8 cellular contexts compared by ENCODE assay signal in genomic region chr1:224358288-224358687, GRCh38. TPM values are rescaled to one million over a fixed set of nuclear protein-coding genes. Genes with fewer than 3 reads are reported as not detected.
DNase-seq lines count a peak whose midpoint lies in the region; ATAC-seq lines count a peak whose summit lies in the region.

No MANE protein-coding gene starts in this region.

- H3K27me3 ChIP-seq in subcutaneous abdominal adipose tissue (ENCODE audit: control insufficient read depth in 5 of 5, insufficient read depth in 4 of 5, low read length in 5 of 5), result no peaks in the 10 kb centered on the region

- ATAC-seq in activated T-helper 17 cell treated with anti-CD3 and anti-CD28 coated beads, Interleukin-2, amount 50 U/mL, for 72 hours (replicated peaks), result no peak

- no peaks in the 10 kb centered on the region for H3K27me3 Mint-ChIP-seq in activated T-cell treated with anti-CD3 and anti-CD28 coated beads, Interleukin-2, amount 50 U/mL, for 24 hours
- H3K27me3 Mint-ChIP-seq in activated T-helper 17 cell treated with anti-CD3 and anti-CD28 coated beads, Interleukin-2, amount 50 U/mL, for 72 hours, result no peaks in the 10 kb centered on the region

- H3K36me3 Mint-ChIP-seq in activated T-cell treated with anti-CD3 and anti-CD28 coated beads, Interleukin-2, amount 50 U/mL, for 24 hours (ENCODE audit: low read depth), result peaks cover 29% of the 10 kb centered on the region
- peaks cover 24% of the 10 kb centered on the region for H3K36me3 Mint-ChIP-seq in activated T-helper 17 cell treated with anti-CD3 and anti-CD28 coated beads, Interleukin-2, amount 50 U/mL, for 72 hours (ENCODE audit: low read depth)

- no peaks in the 10 kb centered on the region for H3K9me3 Mint-ChIP-seq in activated T-cell treated with anti-CD3 and anti-CD28 coated beads, Interleukin-2, amount 50 U/mL, for 24 hours
- no peaks in the 10 kb centered on the region for H3K9me3 Mint-ChIP-seq in activated T-helper 17 cell treated with anti-CD3 and anti-CD28 coated beads, Interleukin-2, amount 50 U/mL, for 72 hours

- peaks cover 55% of the 10 kb centered on the region for H3K4me1 Mint-ChIP-seq in activated T-cell treated with anti-CD3 and anti-CD28 coated beads, Interleukin-2, amount 50 U/mL, for 24 hours (ENCODE audit: low read depth)
- H3K4me1 Mint-ChIP-seq in activated T-helper 17 cell treated with anti-CD3 and anti-CD28 coated beads, Interleukin-2, amount 50 U/mL, for 72 hours, result peaks cover 12% of the 10 kb centered on the region

- no peak for DNase-seq in activated T-cell treated with anti-CD3 and anti-CD28 coated beads, Interleukin-2, amount 50 U/mL, for 24 hours
- DNase-seq in activated T-cell treated with anti-CD3 and anti-CD28 coated beads for 4 hours (no peak), COLO829 (ENCODE audit: low spot score) (no peak), NCI-H2107 treated with DMSO at 0.1 percent for 48 hours (lab: John Stamatoyannopoulos, UW; ENCODE audit: unreplicated experiment) (no peak), nucleus accumbens (lab: John Stamatoyannopoulos, UW) (no peak)

- peak overlapping the region; percentile 94 for H3K4me3 ChIP-seq in iPS-18c (ENCODE audit: insufficient read depth, low read depth, low read length)
- peak overlapping the region in 1 of 5 donors; percentile 71 for H3K4me3 ChIP-seq in subcutaneous abdominal adipose tissue (ENCODE audit: low read depth in 1 of 5, low read length in 5 of 5)

- peak overlapping the region; percentile 93 for H3K27ac Mint-ChIP-seq in activated T-cell treated with anti-CD3 and anti-CD28 coated beads, Interleukin-2, amount 50 U/mL, for 24 hours
- H3K27ac Mint-ChIP-seq in activated T-helper 17 cell treated with anti-CD3 and anti-CD28 coated beads, Interleukin-2, amount 50 U/mL, for 72 hours, result peak overlapping the region; percentile 90

- no peaks in the 10 kb centered on the region for H3K36me3 ChIP-seq in subcutaneous abdominal adipose tissue (ENCODE audit: control insufficient read depth in 5 of 5, insufficient read depth in 5 of 5, low read length in 5 of 5)

- peak overlapping the region; percentile 84 for H3K4me3 Mint-ChIP-seq in activated T-cell treated with anti-CD3 and anti-CD28 coated beads, Interleukin-2, amount 50 U/mL, for 24 hours
- peak overlapping the region; percentile 90 for H3K4me3 Mint-ChIP-seq in activated T-helper 17 cell treated with anti-CD3 and anti-CD28 coated beads, Interleukin-2, amount 50 U/mL, for 72 hours

- peak overlapping the region in 3 of 5 donors; percentile 16 to 89 (median 87) for H3K9ac ChIP-seq in subcutaneous abdominal adipose tissue (ENCODE audit: low read length in 5 of 5)

- peaks cover 0 to 16% (median 9%) of the 10 kb centered on the region in 5 donors for H3K4me1 ChIP-seq in subcutaneous abdominal adipose tissue (ENCODE audit: control insufficient read depth in 5 of 5, insufficient read depth in 5 of 5, low read length in 5 of 5)

- H3K9me3 ChIP-seq in iPS-18c (ENCODE audit: control insufficient read depth, insufficient read depth, low read length) (no peaks in the 10 kb centered on the region), subcutaneous abdominal adipose tissue (ENCODE audit: control insufficient read depth in 5 of 5, low read length in 5 of 5) (no peaks in the 10 kb centered on the region)

- peak overlapping the region; percentile 92 for H3K27ac ChIP-seq in subcutaneous abdominal adipose tissue (ENCODE audit: low read depth, low read length)

RNA-seq across cellular contexts. Expression of gene CNIH4, which starts 1.6 kb away (rescaled TPM):
- total RNA-seq in activated T-helper 17 cell treated with anti-CD3 and anti-CD28 coated beads, Interleukin-2, amount 50 U/mL, for 72 hours, result 10 to 100 TPM; 42.6 to 44.8 TPM

RNA-seq across cellular contexts. Expression of gene NVL, which starts 28.3 kb away (rescaled TPM):
- total RNA-seq in activated T-helper 17 cell treated with anti-CD3 and anti-CD28 coated beads, Interleukin-2, amount 50 U/mL, for 72 hours, result 10 to 100 TPM; 19.9 to 39.5 TPM
